Comparison of ENCODE assay signal across 17 cellular contexts in genomic region chr11:26072612-26073011, GRCh38.
DNase-seq lines count a peak whose midpoint lies in the region; ATAC-seq and TF ChIP-seq lines count a peak whose summit lies in the region.
"Had no signal": no experiment of that assay in that cellular context is flagged by ENCODE, and none has a peak within 500 bp of the region (broad histone marks: within the 10 kb centered on the region; RNA-seq: fewer than 3 reads in every experiment).

No MANE protein-coding gene starts in this region.

- H3K4me2 ChIP-seq in SU-DHL-6 (ENCODE audit: low read depth, low read length, poor library complexity, severe bottlenecking), result no peak overlapping the region
- H3K4me2 ChIP-seq in neural cell (ENCODE audit: low read length), result no peak overlapping the region
- H3K4me2 ChIP-seq: A549 had no signal

- no peak for ATAC-seq in HG03196 (IDR thresholded peaks at IDR 0.05; ENCODE audit: unreplicated experiment)
- ATAC-seq: A549, GM12878 had no signal

- peak; percentile 19 for TF ChIP-seq RAD21 in neural cell (conservative IDR thresholded peaks at IDR 0.05)

- TF ChIP-seq CTCF in SU-DHL-6 (IDR thresholded peaks at IDR 0.05; ENCODE audit: insufficient read depth, low read length, poor library complexity, severe bottlenecking) (no peak), neural cell (IDR thresholded peaks at IDR 0.05; ENCODE audit: poor library complexity, severe bottlenecking) (no peak)

- H3K36me3 ChIP-seq in SU-DHL-6 (ENCODE audit: low read length) (0 out of 2 replicates have a peak, but pooled peaks cover 5% of the 10 kb centered on the region), neural cell (ENCODE audit: insufficient read depth, low read length) (no peaks in the 10 kb centered on the region)
- H3K36me3 ChIP-seq: BE2C had no signal

- no peaks in the 10 kb centered on the region for H3K9me3 ChIP-seq in SU-DHL-6 (ENCODE audit: insufficient read depth, low read length)
- H3K9me3 ChIP-seq in neural cell (ENCODE audit: low read length), result no peaks in the 10 kb centered on the region
- H3K9me3 ChIP-seq: A549, BE2C had no signal

- H3K4me3 ChIP-seq in SU-DHL-6 (ENCODE audit: insufficient read depth, low read length, poor library complexity, severe bottlenecking) (no peak overlapping the region), neural cell (ENCODE audit: low read length) (peak overlapping the region; percentile 5)
- H3K4me3 ChIP-seq: A549, GM12878, GM23248 had no signal

- H3K27me3 ChIP-seq in SU-DHL-6 (ENCODE audit: low read length) (no peaks in the 10 kb centered on the region), neural cell (ENCODE audit: insufficient read depth, low read depth, low read length) (no peaks in the 10 kb centered on the region)
- H3K27me3 ChIP-seq: BE2C had no signal

- H3F3A ChIP-seq in SU-DHL-6 (ENCODE audit: insufficient read depth) (0 out of 2 replicates have a peak, but pooled peaks cover 3% of the 10 kb centered on the region), neural cell (ENCODE audit: insufficient read depth, low read length, poor library complexity, severe bottlenecking) (no peaks in the 10 kb centered on the region)

- no peaks in the 10 kb centered on the region for H3K79me2 ChIP-seq in SU-DHL-6 (ENCODE audit: insufficient read depth, low read length)
- H3K79me2 ChIP-seq in neural cell (replicated peaks; ENCODE audit: insufficient read depth, low read length), result no peaks in the 10 kb centered on the region

- H4K20me1 ChIP-seq in SU-DHL-6 (ENCODE audit: low read depth, low read length) (no peaks in the 10 kb centered on the region), neural cell (ENCODE audit: insufficient read depth) (no peaks in the 10 kb centered on the region)

- no peak overlapping the region for H3K9ac ChIP-seq in SU-DHL-6 (ENCODE audit: low read length)
- peak overlapping the region; percentile 32 for H3K9ac ChIP-seq in neural cell (ENCODE audit: low read length)
- H3K9ac ChIP-seq: GM23248 had no signal

- POLR2A ChIA-PET in HEK293T (lab: Yijun Ruan, JAX), result no interaction called here

- H3K9me2 ChIP-seq in SU-DHL-6 (replicated peaks; ENCODE audit: insufficient read depth, low read length) (no peaks in the 10 kb centered on the region), neural cell (ENCODE audit: insufficient read depth, low read length) (no peaks in the 10 kb centered on the region)

- CTCF ChIA-PET in HEK293T (lab: Yijun Ruan, JAX), result no interaction called here

- TF ChIP-seq EP300 in neural cell (conservative IDR thresholded peaks at IDR 0.05; ENCODE audit: poor library complexity, severe bottlenecking), result peak; percentile 82

- H3K27ac ChIP-seq in SU-DHL-6 (ENCODE audit: low read depth, low read length), result no peak overlapping the region
- H3K27ac ChIP-seq in neural cell (ENCODE audit: low read length), result peak overlapping the region; percentile 78
- H3K27ac ChIP-seq: A549, C4-2B, GM23248 had no signal

- DNase-seq in NCI-H187 (lab: John Stamatoyannopoulos, UW) (peak; percentile 63 to 74), NCI-H82 treated with DMSO at 0.1 percent for 48 hours (lab: John Stamatoyannopoulos, UW; ENCODE audit: unreplicated experiment) (peak; percentile 14), HEK293T (ENCODE audit: extremely low spot score) (no peak)
- DNase-seq in activated effector memory CD4-positive, alpha-beta T cell treated with anti-CD3 and anti-CD28 coated beads, Interleukin-2, amount 50 U/mL, for 16 hours, result no peak
- DNase-seq: BE2C; CD4-positive, alpha-beta memory T cell; COR-L47; DMS53; GM23248; H7; IMR-90 had no signal

- H2AFZ ChIP-seq in SU-DHL-6 (ENCODE audit: low read depth, low read length, severe bottlenecking) (peak overlapping the region; percentile 15), neural cell (ENCODE audit: low read depth, low read length) (no peak overlapping the region)
- H2AFZ ChIP-seq: GM23248 had no signal

TF ChIP-seq in neural cell, 6 proteins besides CTCF, POLR2A, EP300 and RAD21:
- TF ChIP-seq EZH2 (IDR thresholded peaks at IDR 0.05; ENCODE audit: borderline replicate concordance, insufficient read depth, low read length, poor library complexity, severe bottlenecking) (no peak), MXI1 (conservative IDR thresholded peaks at IDR 0.05; ENCODE audit: poor library complexity, severe bottlenecking) (no peak), SMC3 (conservative IDR thresholded peaks at IDR 0.05; ENCODE audit: poor library complexity) (no peak), POLR2AphosphoS5 (IDR thresholded peaks at IDR 0.05) (peak; percentile 60), TAF1 (IDR thresholded peaks at IDR 0.05; ENCODE audit: low read depth) (no peak), REST (IDR thresholded peaks at IDR 0.05; ENCODE audit: borderline replicate concordance) (peak; percentile 39)

TF ChIP-seq in HEK293T, 16 proteins besides CTCF, POLR2A, EP300 and RAD21:
- no peak for TF ChIP-seq TARDBP (IDR thresholded peaks at IDR 0.05)
- no peak for TF ChIP-seq ZNF384 (IDR thresholded peaks at IDR 0.05)
- TF ChIP-seq HDGF (IDR thresholded peaks at IDR 0.05; ENCODE audit: borderline replicate concordance), result no peak
- TF ChIP-seq L3MBTL2 (conservative IDR thresholded peaks at IDR 0.05), result no peak
- no peak for TF ChIP-seq PKNOX1 (IDR thresholded peaks at IDR 0.05)

Comparison
In these comparisons a context has a peak if more than half of its experiments do, and no peak if none do; other contexts are left out.
1. DNase-seq: peak in NCI-H187 (2 of 2) and NCI-H82 treated with DMSO at 0.1 percent for 48 hours (single experiment); none in activated effector memory CD4-positive, alpha-beta T cell treated with anti-CD3 and anti-CD28 coated beads, Interleukin-2, amount 50 U/mL, for 16 hours (single experiment) and HEK293T (single experiment).